22 cellular contexts compared by ENCODE assay signal in genomic region chr13:39023761-39024160, GRCh38. TPM values are rescaled to one million over a fixed set of nuclear protein-coding genes. Genes with fewer than 3 reads are reported as not detected.
DNase-seq lines count a peak whose midpoint lies in the region; ATAC-seq and TF ChIP-seq lines count a peak whose summit lies in the region.
"Had no signal": no experiment of that assay in that cellular context is flagged by ENCODE, and none has a peak within 500 bp of the region (broad histone marks: within the 10 kb centered on the region; RNA-seq: fewer than 3 reads in every experiment).

No MANE protein-coding gene starts in this region.

- ATAC-seq in GM21423 (IDR thresholded peaks at IDR 0.05; ENCODE audit: unreplicated experiment) (no peak), heart right ventricle (no peak)
- ATAC-seq: K562, T-cell had no signal

- H3K36me3 ChIP-seq in breast epithelium (no peaks in the 10 kb centered on the region), heart right ventricle (peaks cover 0 to 100% (median 63%) of the 10 kb centered on the region in 9 donors)

- H3K4me3 ChIP-seq in breast epithelium (no peak overlapping the region), heart right ventricle (no peak overlapping the region)
- H3K4me3 ChIP-seq: K562, Peyer's patch had no signal

- DNase-seq in SIG-M5 treated with dmso at 0.1 percent for 504 hours (lab: John Stamatoyannopoulos, UW; ENCODE audit: unreplicated experiment) (peak; percentile 38), SIG-M5 (lab: John Stamatoyannopoulos, UW) (no peak), breast epithelium (ENCODE audit: low spot score in 2 of 2) (no peak), islet precursor cell (peak; percentile 80), type B pancreatic cell (ENCODE audit: extremely low spot score, unreplicated experiment) (no peak), heart right ventricle (no peak), NCI-H1694 (lab: John Stamatoyannopoulos, UW) (no peak)
- DNase-seq: activated CD4-positive, CD25-positive, alpha-beta regulatory T cell treated with anti-CD3 and anti-CD28 coated beads, Interleukin-2, amount 50 U/mL, for 72 hours; activated CD8-positive, alpha-beta memory T cell treated with anti-CD3 and anti-CD28 coated beads, Interleukin-2, amount 50 U/mL, for 48 hours; activated naive CD4-positive, alpha-beta T cell treated with anti-CD3 and anti-CD28 coated beads, Interleukin-2, amount 50 U/mL, for 16 hours; kidney glomerular epithelial cell; naive B cell; NCI-H1417 treated with DMSO at 0.1 percent for 48 hours; Peyer's patch; stimulated activated CD4-positive, alpha-beta T cell treated with anti-CD3 and anti-CD28 coated beads, Interleukin-15, amount 100 ng/mL, for 24 hours; T-cell had no signal

- no peaks in the 10 kb centered on the region for H3K9me3 Mint-ChIP-seq in type B pancreatic cell
- H3K9me3 Mint-ChIP-seq: naive B cell, T-cell had no signal

- intact Hi-C loops in breast epithelium (cut with DNase I; ENCODE audit: low total_unique reads): no loop called here
- intact Hi-C loops in heart right ventricle (cut with DNase I): no loop called here

- H3K36me3 Mint-ChIP-seq in type B pancreatic cell: peaks cover 30% of the 10 kb centered on the region

- H3K4me1 ChIP-seq in breast epithelium: no peaks in the 10 kb centered on the region
- H3K4me1 ChIP-seq in heart right ventricle: no peaks in the 10 kb centered on the region
- H3K4me1 ChIP-seq: Peyer's patch had no signal

- no peak for TF ChIP-seq POLR2A in breast epithelium (IDR thresholded peaks at IDR 0.05)

- TF ChIP-seq CTCF in breast epithelium (IDR thresholded peaks at IDR 0.05): no peak
- TF ChIP-seq CTCF in type B pancreatic cell (conservative IDR thresholded peaks at IDR 0.05): no peak
- no peak for TF ChIP-seq CTCF in heart right ventricle (IDR thresholded peaks at IDR 0.05)

- peak overlapping the region; percentile 14 to 22 for H3K27ac ChIP-seq in breast epithelium
- H3K27ac ChIP-seq in heart right ventricle: no peak overlapping the region
- H3K27ac ChIP-seq: Peyer's patch had no signal

- no peaks in the 10 kb centered on the region for H3K27me3 Mint-ChIP-seq in type B pancreatic cell
- H3K27me3 Mint-ChIP-seq: naive B cell, T-cell had no signal

- H3K4me1 Mint-ChIP-seq in type B pancreatic cell (ENCODE audit: unreplicated experiment): peaks cover 7% of the 10 kb centered on the region

- H3K27me3 ChIP-seq in breast epithelium (no peaks in the 10 kb centered on the region), heart right ventricle (no peaks in the 10 kb centered on the region)
- H3K27me3 ChIP-seq: Peyer's patch had no signal

- peak overlapping the region; percentile 2 for H3K4me3 Mint-ChIP-seq in type B pancreatic cell
- H3K4me3 Mint-ChIP-seq: naive B cell, T-cell had no signal

- peak overlapping the region; percentile 86 for H3K27ac Mint-ChIP-seq in type B pancreatic cell
- H3K27ac Mint-ChIP-seq: T-cell had no signal

- no peaks in the 10 kb centered on the region for H3K9me3 ChIP-seq in breast epithelium
- no peaks in the 10 kb centered on the region for H3K9me3 ChIP-seq in heart right ventricle
- H3K9me3 ChIP-seq: Peyer's patch had no signal

RNA-seq across cellular contexts. Expression of gene PROSER1, which starts 14.1 kb away (rescaled TPM):
- 10 to 100 TPM; 16.1 to 25.5 (median 20.3) TPM for total RNA-seq in breast epithelium
- total RNA-seq in type B pancreatic cell (ENCODE audit: low replicate concordance): 40.9 TPM in 2 replicates
- 10 to 100 TPM in 9 of 10 donors, 1 to 10 TPM in 1; 9.4 to 22.4 (median 16.7) TPM for total RNA-seq in heart right ventricle
- 10 to 100 TPM in 1 of 2 donors, 1 to 10 TPM in 1; 5.4 to 19.9 TPM for polyA plus RNA-seq in heart right ventricle

RNA-seq across cellular contexts. Expression of gene NHLRC3, which starts 14.5 kb away (rescaled TPM):
- total RNA-seq in breast epithelium: 10 to 100 TPM; 21.6 to 39.5 (median 37.6) TPM
- 17.3 and 24.8 TPM in 2 replicates for total RNA-seq in type B pancreatic cell (ENCODE audit: low replicate concordance)
- total RNA-seq in heart right ventricle: 10 to 100 TPM in 9 of 10 donors, 1 to 10 TPM in 1; 9.4 to 15.9 (median 11.9) TPM
- 10 to 100 TPM in 1 of 2 donors, 1 to 10 TPM in 1; 3.5 to 11.6 TPM for polyA plus RNA-seq in heart right ventricle

RNA-seq across cellular contexts. Expression of gene STOML3, which starts 33.1 kb away (rescaled TPM):
- total RNA-seq in breast epithelium: not detected
- total RNA-seq in type B pancreatic cell (ENCODE audit: low replicate concordance): 0.56 TPM in 1 of 2 replicates, not detected in the other
- not detected for total RNA-seq in heart right ventricle
- not detected for polyA plus RNA-seq in heart right ventricle
- total RNA-seq: cardiac septum, glomerular endothelial cell, K562, NCI-H460, Peyer's patch, pulmonary artery endothelial cell, T-cell had no signal

Comparison
In these comparisons a context has a peak if more than half of its experiments do, and no peak if none do; other contexts are left out.
1. DNase-seq: peak in SIG-M5 treated with dmso at 0.1 percent for 504 hours (single experiment) and islet precursor cell (single experiment); none in SIG-M5 (single experiment), breast epithelium (0 of 2), type B pancreatic cell (single experiment), heart right ventricle (0 of 2) and NCI-H1694 (single experiment).
2. H3K27ac ChIP-seq: peak in breast epithelium (2 of 2); none in heart right ventricle (0 of 10).